9 cellular contexts compared by ENCODE assay signal in genomic region chr2:9637330-9637729, GRCh38. TPM values are rescaled to one million over a fixed set of nuclear protein-coding genes. Genes with fewer than 3 reads are reported as not detected.
DNase-seq lines count a peak whose midpoint lies in the region; ATAC-seq and TF ChIP-seq lines count a peak whose summit lies in the region.
"Had no signal": no experiment of that assay in that cellular context is flagged by ENCODE, and none has a peak within 500 bp of the region (broad histone marks: within the 10 kb centered on the region; RNA-seq: fewer than 3 reads in every experiment).

No MANE protein-coding gene starts in this region.

- peak; percentile 8; the same call in 1 of the 2 replicates for ATAC-seq in IMR-90 (ENCODE audit: low read depth)
- no peak for ATAC-seq in mucosa of descending colon
- no peak for ATAC-seq in GM21367 (IDR thresholded peaks at IDR 0.05; ENCODE audit: unreplicated experiment)
- ATAC-seq in GM18873 (IDR thresholded peaks at IDR 0.05; ENCODE audit: low FRiP score, unreplicated experiment) = no peak

- WGBS in IMR-90 (ENCODE audit: extremely low coverage in 2 of 2, insufficient read length in 1 of 2), 2 experiments = no CpG with 5 or more reads among the region's 2 CpGs

- H2BK120ac ChIP-seq in IMR-90 (ENCODE audit: low read depth, low read length) = peak overlapping the region; percentile 97

- H3K9me3 ChIP-seq in IMR-90 (ENCODE audit: control insufficient read depth, insufficient read depth, low read length) = no peaks in the 10 kb centered on the region
- no peaks in the 10 kb centered on the region for H3K9me3 ChIP-seq in mucosa of descending colon

- H3K36me3 ChIP-seq in IMR-90 (ENCODE audit: control insufficient read depth, insufficient read depth, low read length) (no peaks in the 10 kb centered on the region), brain microvascular endothelial cell (replicated peaks) (no peaks in the 10 kb centered on the region), mucosa of descending colon (ENCODE audit: low read depth) (no peaks in the 10 kb centered on the region)

- peak overlapping the region; percentile 62 for H2BK15ac ChIP-seq in IMR-90 (ENCODE audit: low read depth, low read length)

- peak overlapping the region; percentile 25; the same call in 1 of the 2 replicates for H3K4me2 ChIP-seq in IMR-90 (ENCODE audit: low read depth, low read length)

- TF ChIP-seq RAD21 in IMR-90 (IDR thresholded peaks at IDR 0.05; ENCODE audit: low read length) = no peak

- peak overlapping the region; percentile 82 for H3K14ac ChIP-seq in IMR-90 (replicated peaks; ENCODE audit: low read depth, low read length)

- no peak overlapping the region for H3K56ac ChIP-seq in IMR-90 (ENCODE audit: extremely low read depth, insufficient read depth, low read length)

- intact Hi-C loops in IMR-90 (cut with micrococcal nuclease) = loop anchor here (5.0 to 10.0 kb wide), 2 partner anchors 40 to 493 kb away; no protein-coding TSS in a partner anchor
- intact Hi-C loops in mucosa of descending colon (cut with DNase I, micrococcal nuclease) = no loop called here

- peak overlapping the region; percentile 96 for H3K4ac ChIP-seq in IMR-90 (ENCODE audit: low read depth, low read length)

- H3K27me3 ChIP-seq in IMR-90 (ENCODE audit: control insufficient read depth, insufficient read depth, low read length) = no peaks in the 10 kb centered on the region
- no peaks in the 10 kb centered on the region for H3K27me3 ChIP-seq in brain microvascular endothelial cell (replicated peaks)

- H2AFZ ChIP-seq in IMR-90 (replicated peaks; ENCODE audit: low read length, poor library complexity) = peak overlapping the region; percentile 2

- H3K9ac ChIP-seq in IMR-90 (ENCODE audit: low read depth, low read length) = no peak overlapping the region

- dilution Hi-C loops in IMR-90 (cut with HindIII; ENCODE audit: low sequenced_read_pairs, unreplicated experiment) = no loop called here

- TF ChIP-seq POLR2A in IMR-90 (IDR thresholded peaks at IDR 0.05; ENCODE audit: low read depth, low read length) = no peak

- no TSS peak for BruUV-seq in IMR-90 (replicated peaks; lab: Mats Ljungman, UMichigan)

- POLR2A ChIA-PET in IMR-90 (lab: Charles Lee; ENCODE audit: unreplicated experiment) = no interaction called here

- peak overlapping the region in 1 of 2 experiments; percentile 59; a peak in 1 of 4 replicates for H4K8ac ChIP-seq in IMR-90 (ENCODE audit: low read depth in 2 of 2, low read length in 2 of 2)

- in situ Hi-C loops in IMR-90 (cut with MboI; ENCODE audit: low sequenced_read_pairs) (no loop called here), brain microvascular endothelial cell (cut with HindIII; ENCODE audit: low pct_ligation_motif_present, low sequenced_read_pairs) (no loop called here)

- peaks cover 27% of the 10 kb centered on the region for H3K4me1 ChIP-seq in IMR-90 (ENCODE audit: control insufficient read depth, insufficient read depth, low read length)
- H3K4me1 ChIP-seq in mucosa of descending colon (ENCODE audit: low read depth) = no peaks in the 10 kb centered on the region

- H3K23ac ChIP-seq in IMR-90 (ENCODE audit: low read depth, low read length) = peak overlapping the region; percentile 79; the same call in 1 of the 2 replicates

- H4K20me1 ChIP-seq in IMR-90 (ENCODE audit: insufficient read depth, low read length) = no peaks in the 10 kb centered on the region

- H2BK20ac ChIP-seq in IMR-90 (ENCODE audit: low read depth, low read length) = peak overlapping the region; percentile 98

- peaks cover 0 to 15% of the 10 kb centered on the region in 2 experiments; a peak in 1 of 4 replicates for H3K79me1 ChIP-seq in IMR-90 (ENCODE audit: low read depth in 1 of 2, low read length in 2 of 2)

- peak overlapping the region; percentile 62 for H4K91ac ChIP-seq in IMR-90 (ENCODE audit: insufficient read depth, low read depth, low read length)

- CTCF ChIA-PET in IMR-90 (lab: Yijun Ruan, JAX) = interaction anchor here (0.6 to 1.4 kb wide), 3 partner anchors 25 to 38 kb away, joined by 3 to 4 read pairs (median 3); no protein-coding TSS in a partner anchor

- peak overlapping the region; percentile 46 for H2BK5ac ChIP-seq in IMR-90 (ENCODE audit: low read depth, low read length, poor library complexity, severe bottlenecking)

- peak overlapping the region; percentile 59 for H2AK9ac ChIP-seq in IMR-90 (replicated peaks; ENCODE audit: low read depth, low read length, poor library complexity)

- peaks cover 33% of the 10 kb centered on the region for H3K9me1 ChIP-seq in IMR-90 (ENCODE audit: insufficient read depth, low read length)

- H3K18ac ChIP-seq in IMR-90 (ENCODE audit: low read depth, low read length) = peak overlapping the region; percentile 74

- peak overlapping the region; percentile 5; the same call in 1 of the 2 replicates for H3K27ac ChIP-seq in IMR-90 (ENCODE audit: insufficient read depth, low read length)
- H3K27ac ChIP-seq in brain microvascular endothelial cell = peak overlapping the region; percentile 31
- H3K27ac ChIP-seq: SK-N-MC had no signal

- TF ChIP-seq CTCF in IMR-90 (conservative IDR thresholded peaks at IDR 0.05; ENCODE audit: low read depth, low read length) (no peak), brain microvascular endothelial cell (IDR thresholded peaks at IDR 0.05; ENCODE audit: low read depth, low read length, missing control alignments) (no peak), mucosa of descending colon (IDR thresholded peaks at IDR 0.05) (no peak)

- DNase-seq in Ammon's horn (ENCODE audit: low spot score) = peak; percentile 92
- peak; percentile 74 for DNase-seq in IMR-90
- DNase-seq in brain microvascular endothelial cell = peak; percentile 56
- DNase-seq in medulla oblongata (ENCODE audit: extremely low spot score) = peak; percentile 94
- no peak for DNase-seq in mucosa of descending colon
- no peak for DNase-seq in effector CD8-positive, alpha-beta T cell (lab: John Stamatoyannopoulos, UW)

- peak overlapping the region; percentile 86; the same call in 1 of the 2 replicates for H4K5ac ChIP-seq in IMR-90 (ENCODE audit: low read depth, low read length)

- H2AK5ac ChIP-seq in IMR-90 (ENCODE audit: low read depth, low read length) = peak overlapping the region; percentile 98

- H3K4me3 ChIP-seq in IMR-90 (ENCODE audit: insufficient read depth, low read depth, low read length) (no peak overlapping the region), brain microvascular endothelial cell (ENCODE audit: low read depth, low read length) (no peak overlapping the region), mucosa of descending colon (no peak overlapping the region)
- H3K4me3 ChIP-seq: SK-N-MC had no signal

TF ChIP-seq in IMR-90, 13 proteins besides CTCF, POLR2A, EP300 and RAD21:
- TF ChIP-seq FOS (IDR thresholded peaks at IDR 0.05; ENCODE audit: low read depth, low read length) (peak; percentile 89), MXI1 (IDR thresholded peaks at IDR 0.05; ENCODE audit: borderline replicate concordance, low read depth, low read length) (no peak), ELK1 (IDR thresholded peaks at IDR 0.05; ENCODE audit: borderline replicate concordance, low read depth, low read length) (no peak), BHLHE40 (IDR thresholded peaks at IDR 0.05; ENCODE audit: low read depth, low read length) (no peak), NFE2L2 (IDR thresholded peaks at IDR 0.05; ENCODE audit: low read depth, low read length) (no peak), RFX5 (IDR thresholded peaks at IDR 0.05; ENCODE audit: low read depth, low read length) (no peak), CEBPB (IDR thresholded peaks at IDR 0.05; ENCODE audit: low read depth, low read length) (no peak)

RNA-seq across cellular contexts. Expression of gene YWHAQ, which starts 6.5 kb away (rescaled TPM):
- total RNA-seq in IMR-90 (2012; rRNA removed) = 196 and 249 TPM in 2 replicates
- polyA plus RNA-seq in IMR-90 (2012; rRNA removed) = 217 and 255 TPM in 2 replicates
- 73.8 and 128 TPM in 2 replicates for polyA plus RNA-seq in IMR-90 (2012; cell fraction: cytosol; rRNA removed)
- 40.5 and 94.4 TPM in 2 replicates for polyA plus RNA-seq in IMR-90 (2012; cell fraction: nucleus; rRNA removed; ENCODE audit: low replicate concordance)
- 100 to 1,000 TPM; 204 to 256 (median 251) TPM for total RNA-seq in mucosa of descending colon

Comparison
In these comparisons a context has a peak if more than half of its experiments do, and no peak if none do; other contexts are left out.
1. DNase-seq: peak in Ammon's horn (single experiment), IMR-90 (single experiment), brain microvascular endothelial cell (single experiment) and medulla oblongata (single experiment); none in mucosa of descending colon (0 of 3) and effector CD8-positive, alpha-beta T cell (single experiment).